9 cellular contexts compared by ENCODE assay signal in genomic region chr13:72651196-72651595, GRCh38.
DNase-seq lines count a peak whose midpoint lies in the region; ATAC-seq and TF ChIP-seq lines count a peak whose summit lies in the region.
"Had no signal": no experiment of that assay in that cellular context is flagged by ENCODE, and none has a peak within 500 bp of the region (broad histone marks: within the 10 kb centered on the region; RNA-seq: fewer than 3 reads in every experiment).

No MANE protein-coding gene starts in this region.

- no peaks in the 10 kb centered on the region for H4K20me1 ChIP-seq in smooth muscle cell (ENCODE audit: low read depth)

- no peak for TF ChIP-seq POLR2A in body of pancreas (IDR thresholded peaks at IDR 0.05)
- TF ChIP-seq POLR2A in erythroblast (IDR thresholded peaks at IDR 0.05; ENCODE audit: low read length) = no peak

- H3F3A ChIP-seq in smooth muscle cell (ENCODE audit: low read depth) = no peaks in the 10 kb centered on the region

- no peak overlapping the region for H3K9ac ChIP-seq in endocrine pancreas (ENCODE audit: control insufficient read depth, insufficient read depth, low read length)
- H3K9ac ChIP-seq in smooth muscle cell (ENCODE audit: low read depth) = no peak overlapping the region

- intact Hi-C loops in body of pancreas (cut with DNase I) = no loop called here

- TF ChIP-seq CTCF in smooth muscle cell (IDR thresholded peaks at IDR 0.05; ENCODE audit: borderline replicate concordance, insufficient read depth, poor library complexity, severe bottlenecking) (peak; percentile 12), body of pancreas (IDR thresholded peaks at IDR 0.05) (peak in 1 of 7 experiments; percentile 17)

- H3K79me2 ChIP-seq in smooth muscle cell (ENCODE audit: low read depth) = no peaks in the 10 kb centered on the region

- DNase-seq in NOMO-1 treated with DMSO at 0.1 percent for 48 hours (lab: John Stamatoyannopoulos, UW; ENCODE audit: unreplicated experiment) (peak; percentile 40), NOMO-1 treated with dmso at 0.1 percent for 144 hours (lab: John Stamatoyannopoulos, UW; ENCODE audit: unreplicated experiment) (no peak), NCI-H82 treated with DMSO at 0.1 percent for 48 hours (lab: John Stamatoyannopoulos, UW; ENCODE audit: unreplicated experiment) (peak; percentile 59), smooth muscle cell (lab: John Stamatoyannopoulos, UW; ENCODE audit: unreplicated experiment) (no peak), body of pancreas (no peak), erythroblast (lab: John Stamatoyannopoulos, UW) (no peak), kidney glomerular epithelial cell (lab: John Stamatoyannopoulos, UW) (no peak)

- H3K4me2 ChIP-seq in smooth muscle cell = no peak overlapping the region

- H3K27me3 ChIP-seq in endocrine pancreas (ENCODE audit: control insufficient read depth, insufficient read depth, low read length) = no peaks in the 10 kb centered on the region
- no peaks in the 10 kb centered on the region for H3K27me3 ChIP-seq in smooth muscle cell (ENCODE audit: low read depth)
- H3K27me3 ChIP-seq in body of pancreas = no peaks in the 10 kb centered on the region

- no peaks in the 10 kb centered on the region for H3K9me3 ChIP-seq in endocrine pancreas (ENCODE audit: control insufficient read depth, low read length)
- no peaks in the 10 kb centered on the region for H3K9me3 ChIP-seq in smooth muscle cell (replicated peaks; ENCODE audit: low read depth)
- no peaks in the 10 kb centered on the region for H3K9me3 ChIP-seq in body of pancreas

- H3K36me3 ChIP-seq in endocrine pancreas (ENCODE audit: control insufficient read depth, insufficient read depth, low read length) = no peaks in the 10 kb centered on the region
- no peaks in the 10 kb centered on the region for H3K36me3 ChIP-seq in smooth muscle cell (ENCODE audit: low read depth)
- no peaks in the 10 kb centered on the region for H3K36me3 ChIP-seq in body of pancreas (replicated peaks in 1 of 2; ENCODE audit: insufficient read depth in 1 of 2, low read depth in 2 of 2)

- no peak overlapping the region for H2AFZ ChIP-seq in smooth muscle cell (ENCODE audit: low read depth)

- 60% methylated on average over 5 of the region's 5 CpGs for WGBS in smooth muscle cell (ENCODE audit: low lambda C conversion rate)
- 13 to 19% methylated on average over 5 of the region's 5 CpGs for WGBS in body of pancreas, 2 donors

- H3K4me1 ChIP-seq in endocrine pancreas (ENCODE audit: control insufficient read depth, insufficient read depth, low read length) (peaks cover 17% of the 10 kb centered on the region), smooth muscle cell (ENCODE audit: low read depth) (peaks cover 4% of the 10 kb centered on the region), body of pancreas (no peaks in the 10 kb centered on the region)

- no peak for ATAC-seq in body of pancreas
- ATAC-seq: Right ventricle myocardium inferior had no signal

- H3K27ac ChIP-seq in smooth muscle cell (ENCODE audit: low read depth) = no peak overlapping the region
- H3K27ac ChIP-seq in body of pancreas = no peak overlapping the region

- H3K4me3 ChIP-seq in endocrine pancreas (ENCODE audit: control insufficient read depth, insufficient read depth, low read length) (peak overlapping the region; percentile 45), smooth muscle cell (no peak overlapping the region), body of pancreas (no peak overlapping the region)

Comparison
In these comparisons a context has a peak if more than half of its experiments do, and no peak if none do; other contexts are left out.
1. DNase-seq: peak in NOMO-1 treated with DMSO at 0.1 percent for 48 hours (single experiment) and NCI-H82 treated with DMSO at 0.1 percent for 48 hours (single experiment); none in NOMO-1 treated with dmso at 0.1 percent for 144 hours (single experiment), smooth muscle cell (single experiment), body of pancreas (0 of 4), erythroblast (0 of 2) and kidney glomerular epithelial cell (single experiment).